Comparison of ENCODE assay signal across 2 cellular contexts in the genomic region with DNA sequence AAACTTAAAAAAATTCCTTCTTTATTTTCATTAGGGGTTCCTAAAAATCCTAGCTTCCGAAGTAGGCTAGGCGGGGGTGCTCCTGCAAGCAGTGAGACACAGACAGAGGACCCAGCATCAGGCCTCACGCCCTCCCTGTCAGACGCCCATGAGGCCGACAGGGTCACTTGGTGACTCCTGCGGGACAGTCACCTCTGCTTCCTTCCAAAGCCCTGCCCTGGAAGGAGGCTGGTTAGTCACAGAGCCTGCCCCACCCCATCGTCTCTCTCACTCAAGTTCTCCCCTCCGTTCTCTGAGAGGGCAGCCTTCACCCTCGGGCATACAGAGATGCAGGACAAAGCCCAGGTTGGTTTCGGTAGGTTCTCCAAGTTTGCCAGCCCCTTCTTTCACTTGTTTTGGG.
TF ChIP-seq lines count a peak whose summit lies in the region.

No MANE protein-coding gene starts in this region.

TF ChIP-seq in HepG2, 621 proteins besides CTCF, POLR2A, EP300 and RAD21:
- TF ChIP-seq PAWR (CRISPR knock-in tag; IDR thresholded peaks at IDR 0.05; ENCODE audit: borderline replicate concordance): no peak

TF ChIP-seq in GM12878, 131 proteins besides CTCF, POLR2A, EP300 and RAD21:
- TF ChIP-seq, protein P1, sequence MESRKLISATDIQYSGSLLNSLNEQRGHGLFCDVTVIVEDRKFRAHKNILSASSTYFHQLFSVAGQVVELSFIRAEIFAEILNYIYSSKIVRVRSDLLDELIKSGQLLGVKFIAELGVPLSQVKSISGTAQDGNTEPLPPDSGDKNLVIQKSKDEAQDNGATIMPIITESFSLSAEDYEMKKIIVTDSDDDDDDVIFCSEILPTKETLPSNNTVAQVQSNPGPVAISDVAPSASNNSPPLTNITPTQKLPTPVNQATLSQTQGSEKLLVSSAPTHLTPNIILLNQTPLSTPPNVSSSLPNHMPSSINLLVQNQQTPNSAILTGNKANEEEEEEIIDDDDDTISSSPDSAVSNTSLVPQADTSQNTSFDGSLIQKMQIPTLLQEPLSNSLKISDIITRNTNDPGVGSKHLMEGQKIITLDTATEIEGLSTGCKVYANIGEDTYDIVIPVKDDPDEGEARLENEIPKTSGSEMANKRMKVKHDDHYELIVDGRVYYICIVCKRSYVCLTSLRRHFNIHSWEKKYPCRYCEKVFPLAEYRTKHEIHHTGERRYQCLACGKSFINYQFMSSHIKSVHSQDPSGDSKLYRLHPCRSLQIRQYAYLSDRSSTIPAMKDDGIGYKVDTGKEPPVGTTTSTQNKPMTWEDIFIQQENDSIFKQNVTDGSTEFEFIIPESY (IDR thresholded peaks at IDR 0.05): no peak
- TF ChIP-seq YBX1 (IDR thresholded peaks at IDR 0.05) (no peak), RB1 (IDR thresholded peaks at IDR 0.05; ENCODE audit: borderline replicate concordance) (no peak), BACH1 (IDR thresholded peaks at IDR 0.05; ENCODE audit: borderline replicate concordance) (no peak), SMC3 (IDR thresholded peaks at IDR 0.05; ENCODE audit: borderline replicate concordance, low read length) (no peak), NBN (IDR thresholded peaks at IDR 0.05) (no peak), RCOR1 (conservative IDR thresholded peaks at IDR 0.05; ENCODE audit: low read depth, low read length) (no peak), RBBP5 (conservative IDR thresholded peaks at IDR 0.05) (no peak), MEF2A (IDR thresholded peaks at IDR 0.05; ENCODE audit: insufficient read depth, low read depth, low read length) (no peak), RFX5 (IDR thresholded peaks at IDR 0.05; ENCODE audit: low read depth, low read length) (no peak)
- TF ChIP-seq, protein P2, sequence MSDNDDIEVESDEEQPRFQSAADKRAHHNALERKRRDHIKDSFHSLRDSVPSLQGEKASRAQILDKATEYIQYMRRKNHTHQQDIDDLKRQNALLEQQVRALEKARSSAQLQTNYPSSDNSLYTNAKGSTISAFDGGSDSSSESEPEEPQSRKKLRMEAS (IDR thresholded peaks at IDR 0.05; ENCODE audit: low read depth, low read length): no peak
